In the genomic region with DNA sequence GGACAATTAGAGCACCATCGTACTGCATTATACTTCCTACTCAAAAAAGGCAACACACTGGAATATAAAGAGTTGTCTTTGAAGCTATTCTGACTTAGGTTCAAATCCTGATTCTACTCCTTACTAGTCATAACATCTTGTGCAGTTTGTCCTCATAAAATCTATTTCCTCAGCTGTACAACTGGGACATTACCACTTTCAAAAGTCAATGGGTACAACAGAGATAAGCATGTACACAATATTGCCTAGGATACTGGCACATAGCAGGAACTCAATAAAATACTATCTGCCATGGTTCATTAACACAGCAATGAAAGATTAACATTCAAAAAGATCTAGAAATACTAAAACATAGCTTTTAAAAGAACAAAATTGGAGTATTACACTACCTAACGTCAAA, we compare ENCODE assay signal across 2 cellular contexts.
TF ChIP-seq lines count a peak whose summit lies in the region.

No MANE protein-coding gene starts in this region.

TF ChIP-seq in GM12891, 5 proteins besides CTCF, POLR2A, EP300 and RAD21:
- TF ChIP-seq SPI1 (IDR thresholded peaks at IDR 0.05; ENCODE audit: low read depth, low read length) = no peak
- no peak for TF ChIP-seq POLR2AphosphoS5 (IDR thresholded peaks at IDR 0.05; ENCODE audit: low read depth, low read length)
- no peak for TF ChIP-seq PAX5 (IDR thresholded peaks at IDR 0.05; ENCODE audit: insufficient read depth, low read length, severe bottlenecking)
- no peak for TF ChIP-seq POU2F2 (IDR thresholded peaks at IDR 0.05; ENCODE audit: low read depth, low read length)
- no peak for TF ChIP-seq TAF1 (IDR thresholded peaks at IDR 0.05; ENCODE audit: low read depth, low read length)

TF ChIP-seq in GM12878, 131 proteins besides CTCF, POLR2A, EP300 and RAD21:
- no peak for TF ChIP-seq NRF1 (conservative IDR thresholded peaks at IDR 0.05; ENCODE audit: low read depth, low read length)
- no peak for TF ChIP-seq SIX5 (IDR thresholded peaks at IDR 0.05; ENCODE audit: low read depth, low read length, severe bottlenecking)
- TF ChIP-seq, protein P1, sequence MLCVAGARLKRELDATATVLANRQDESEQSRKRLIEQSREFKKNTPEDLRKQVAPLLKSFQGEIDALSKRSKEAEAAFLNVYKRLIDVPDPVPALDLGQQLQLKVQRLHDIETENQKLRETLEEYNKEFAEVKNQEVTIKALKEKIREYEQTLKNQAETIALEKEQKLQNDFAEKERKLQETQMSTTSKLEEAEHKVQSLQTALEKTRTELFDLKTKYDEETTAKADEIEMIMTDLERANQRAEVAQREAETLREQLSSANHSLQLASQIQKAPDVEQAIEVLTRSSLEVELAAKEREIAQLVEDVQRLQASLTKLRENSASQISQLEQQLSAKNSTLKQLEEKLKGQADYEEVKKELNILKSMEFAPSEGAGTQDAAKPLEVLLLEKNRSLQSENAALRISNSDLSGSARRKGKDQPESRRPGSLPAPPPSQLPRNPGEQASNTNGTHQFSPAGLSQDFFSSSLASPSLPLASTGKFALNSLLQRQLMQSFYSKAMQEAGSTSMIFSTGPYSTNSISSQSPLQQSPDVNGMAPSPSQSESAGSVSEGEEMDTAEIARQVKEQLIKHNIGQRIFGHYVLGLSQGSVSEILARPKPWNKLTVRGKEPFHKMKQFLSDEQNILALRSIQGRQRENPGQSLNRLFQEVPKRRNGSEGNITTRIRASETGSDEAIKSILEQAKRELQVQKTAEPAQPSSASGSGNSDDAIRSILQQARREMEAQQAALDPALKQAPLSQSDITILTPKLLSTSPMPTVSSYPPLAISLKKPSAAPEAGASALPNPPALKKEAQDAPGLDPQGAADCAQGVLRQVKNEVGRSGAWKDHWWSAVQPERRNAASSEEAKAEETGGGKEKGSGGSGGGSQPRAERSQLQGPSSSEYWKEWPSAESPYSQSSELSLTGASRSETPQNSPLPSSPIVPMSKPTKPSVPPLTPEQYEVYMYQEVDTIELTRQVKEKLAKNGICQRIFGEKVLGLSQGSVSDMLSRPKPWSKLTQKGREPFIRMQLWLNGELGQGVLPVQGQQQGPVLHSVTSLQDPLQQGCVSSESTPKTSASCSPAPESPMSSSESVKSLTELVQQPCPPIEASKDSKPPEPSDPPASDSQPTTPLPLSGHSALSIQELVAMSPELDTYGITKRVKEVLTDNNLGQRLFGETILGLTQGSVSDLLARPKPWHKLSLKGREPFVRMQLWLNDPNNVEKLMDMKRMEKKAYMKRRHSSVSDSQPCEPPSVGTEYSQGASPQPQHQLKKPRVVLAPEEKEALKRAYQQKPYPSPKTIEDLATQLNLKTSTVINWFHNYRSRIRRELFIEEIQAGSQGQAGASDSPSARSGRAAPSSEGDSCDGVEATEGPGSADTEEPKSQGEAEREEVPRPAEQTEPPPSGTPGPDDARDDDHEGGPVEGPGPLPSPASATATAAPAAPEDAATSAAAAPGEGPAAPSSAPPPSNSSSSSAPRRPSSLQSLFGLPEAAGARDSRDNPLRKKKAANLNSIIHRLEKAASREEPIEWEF (IDR thresholded peaks at IDR 0.05; ENCODE audit: insufficient replicate concordance, low read depth, low read length) = no peak
- TF ChIP-seq BACH1 (IDR thresholded peaks at IDR 0.05; ENCODE audit: borderline replicate concordance) = no peak
- no peak for TF ChIP-seq HCFC1 (IDR thresholded peaks at IDR 0.05; ENCODE audit: low read length)
- TF ChIP-seq, protein P2, sequence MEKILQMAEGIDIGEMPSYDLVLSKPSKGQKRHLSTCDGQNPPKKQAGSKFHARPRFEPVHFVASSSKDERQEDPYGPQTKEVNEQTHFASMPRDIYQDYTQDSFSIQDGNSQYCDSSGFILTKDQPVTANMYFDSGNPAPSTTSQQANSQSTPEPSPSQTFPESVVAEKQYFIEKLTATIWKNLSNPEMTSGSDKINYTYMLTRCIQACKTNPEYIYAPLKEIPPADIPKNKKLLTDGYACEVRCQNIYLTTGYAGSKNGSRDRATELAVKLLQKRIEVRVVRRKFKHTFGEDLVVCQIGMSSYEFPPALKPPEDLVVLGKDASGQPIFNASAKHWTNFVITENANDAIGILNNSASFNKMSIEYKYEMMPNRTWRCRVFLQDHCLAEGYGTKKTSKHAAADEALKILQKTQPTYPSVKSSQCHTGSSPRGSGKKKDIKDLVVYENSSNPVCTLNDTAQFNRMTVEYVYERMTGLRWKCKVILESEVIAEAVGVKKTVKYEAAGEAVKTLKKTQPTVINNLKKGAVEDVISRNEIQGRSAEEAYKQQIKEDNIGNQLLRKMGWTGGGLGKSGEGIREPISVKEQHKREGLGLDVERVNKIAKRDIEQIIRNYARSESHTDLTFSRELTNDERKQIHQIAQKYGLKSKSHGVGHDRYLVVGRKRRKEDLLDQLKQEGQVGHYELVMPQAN (conservative IDR thresholded peaks at IDR 0.05) = no peak
- TF ChIP-seq JUNB (IDR thresholded peaks at IDR 0.05) = no peak
- TF ChIP-seq EZH2 (IDR thresholded peaks at IDR 0.05; ENCODE audit: borderline replicate concordance, control insufficient read depth, low read depth, low read length) = no peak
- TF ChIP-seq, protein P3, sequence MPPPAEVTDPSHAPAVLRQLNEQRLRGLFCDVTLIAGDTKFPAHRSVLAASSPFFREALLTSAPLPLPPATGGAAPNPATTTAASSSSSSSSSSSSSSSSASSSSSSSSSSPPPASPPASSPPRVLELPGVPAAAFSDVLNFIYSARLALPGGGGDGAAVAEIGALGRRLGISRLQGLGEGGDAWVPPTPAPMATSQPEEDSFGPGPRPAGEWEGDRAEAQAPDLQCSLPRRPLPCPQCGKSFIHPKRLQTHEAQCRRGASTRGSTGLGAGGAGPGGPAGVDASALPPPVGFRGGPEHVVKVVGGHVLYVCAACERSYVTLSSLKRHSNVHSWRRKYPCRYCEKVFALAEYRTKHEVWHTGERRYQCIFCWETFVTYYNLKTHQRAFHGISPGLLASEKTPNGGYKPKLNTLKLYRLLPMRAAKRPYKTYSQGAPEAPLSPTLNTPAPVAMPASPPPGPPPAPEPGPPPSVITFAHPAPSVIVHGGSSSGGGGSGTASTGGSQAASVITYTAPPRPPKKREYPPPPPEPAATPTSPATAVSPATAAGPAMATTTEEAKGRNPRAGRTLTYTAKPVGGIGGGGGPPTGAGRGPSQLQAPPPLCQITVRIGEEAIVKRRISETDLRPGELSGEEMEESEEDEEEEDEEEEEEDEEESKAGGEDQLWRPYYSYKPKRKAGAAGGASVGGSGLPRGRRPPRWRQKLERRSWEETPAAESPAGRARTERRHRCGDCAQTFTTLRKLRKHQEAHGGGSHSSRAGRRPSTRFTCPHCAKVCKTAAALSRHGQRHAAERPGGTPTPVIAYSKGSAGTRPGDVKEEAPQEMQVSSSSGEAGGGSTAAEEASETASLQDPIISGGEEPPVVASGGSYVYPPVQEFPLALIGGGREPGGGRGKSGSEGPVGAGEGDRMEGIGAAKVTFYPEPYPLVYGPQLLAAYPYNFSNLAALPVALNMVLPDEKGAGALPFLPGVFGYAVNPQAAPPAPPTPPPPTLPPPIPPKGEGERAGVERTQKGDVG (CRISPR knock-in tag; IDR thresholded peaks at IDR 0.05) = no peak
- TF ChIP-seq PML (IDR thresholded peaks at IDR 0.05; ENCODE audit: low read length) = no peak
- TF ChIP-seq, protein P4, sequence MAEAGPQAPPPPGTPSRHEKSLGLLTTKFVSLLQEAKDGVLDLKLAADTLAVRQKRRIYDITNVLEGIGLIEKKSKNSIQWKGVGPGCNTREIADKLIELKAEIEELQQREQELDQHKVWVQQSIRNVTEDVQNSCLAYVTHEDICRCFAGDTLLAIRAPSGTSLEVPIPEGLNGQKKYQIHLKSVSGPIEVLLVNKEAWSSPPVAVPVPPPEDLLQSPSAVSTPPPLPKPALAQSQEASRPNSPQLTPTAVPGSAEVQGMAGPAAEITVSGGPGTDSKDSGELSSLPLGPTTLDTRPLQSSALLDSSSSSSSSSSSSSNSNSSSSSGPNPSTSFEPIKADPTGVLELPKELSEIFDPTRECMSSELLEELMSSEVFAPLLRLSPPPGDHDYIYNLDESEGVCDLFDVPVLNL (IDR thresholded peaks at IDR 0.05; ENCODE audit: low read depth, low read length) = no peak
- no peak for TF ChIP-seq TAF1 (IDR thresholded peaks at IDR 0.05; ENCODE audit: borderline replicate concordance, low read depth, low read length)
- no peak for TF ChIP-seq NR2C1 (IDR thresholded peaks at IDR 0.05)
- TF ChIP-seq ZNF217 (IDR thresholded peaks at IDR 0.05) = no peak
- TF ChIP-seq, protein P5, sequence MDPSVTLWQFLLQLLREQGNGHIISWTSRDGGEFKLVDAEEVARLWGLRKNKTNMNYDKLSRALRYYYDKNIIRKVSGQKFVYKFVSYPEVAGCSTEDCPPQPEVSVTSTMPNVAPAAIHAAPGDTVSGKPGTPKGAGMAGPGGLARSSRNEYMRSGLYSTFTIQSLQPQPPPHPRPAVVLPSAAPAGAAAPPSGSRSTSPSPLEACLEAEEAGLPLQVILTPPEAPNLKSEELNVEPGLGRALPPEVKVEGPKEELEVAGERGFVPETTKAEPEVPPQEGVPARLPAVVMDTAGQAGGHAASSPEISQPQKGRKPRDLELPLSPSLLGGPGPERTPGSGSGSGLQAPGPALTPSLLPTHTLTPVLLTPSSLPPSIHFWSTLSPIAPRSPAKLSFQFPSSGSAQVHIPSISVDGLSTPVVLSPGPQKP (IDR thresholded peaks at IDR 0.05; ENCODE audit: low read depth, low read length) = no peak
- no peak for TF ChIP-seq EED (IDR thresholded peaks at IDR 0.05; ENCODE audit: low read depth)
- TF ChIP-seq NFIC (IDR thresholded peaks at IDR 0.05; ENCODE audit: low read depth, low read length) = no peak
- no peak for TF ChIP-seq ZBED1 (IDR thresholded peaks at IDR 0.05; ENCODE audit: borderline replicate concordance)
